16 cellular contexts compared by ENCODE assay signal in genomic region chr13:85431720-85432119, GRCh38.
DNase-seq lines count a peak whose midpoint lies in the region; ATAC-seq, FAIRE-seq and TF ChIP-seq lines count a peak whose summit lies in the region.
"Had no signal": no experiment of that assay in that cellular context is flagged by ENCODE, and none has a peak within 500 bp of the region (broad histone marks: within the 10 kb centered on the region; RNA-seq: fewer than 3 reads in every experiment).

No MANE protein-coding gene starts in this region.

- BruUV-seq in IMR-90 (replicated peaks; lab: Mats Ljungman, UMichigan): no TSS peak

- no peak for ATAC-seq in IMR-90 (ENCODE audit: low read depth)
- peak; percentile 19 for ATAC-seq in upper lobe of right lung
- ATAC-seq in CD4-positive, alpha-beta T cell (ENCODE audit: poor library complexity): no peak
- ATAC-seq: K562 had no signal

- H3K9me1 ChIP-seq in IMR-90 (ENCODE audit: insufficient read depth, low read length): no peaks in the 10 kb centered on the region

- dilution Hi-C loops in IMR-90 (cut with HindIII; ENCODE audit: low sequenced_read_pairs, unreplicated experiment): no loop called here

- H3K27me3 Mint-ChIP-seq in CD4-positive, alpha-beta T cell: no peaks in the 10 kb centered on the region
- H3K27me3 Mint-ChIP-seq: B cell; CD4-positive, CD25-positive, alpha-beta regulatory T cell had no signal

- no peak overlapping the region for H2AK5ac ChIP-seq in IMR-90 (ENCODE audit: low read depth, low read length)
- H2AK5ac ChIP-seq in H1 (ENCODE audit: low read depth, low read length): no peak overlapping the region
- H2AK5ac ChIP-seq in trophoblast cell (ENCODE audit: low read length): peak overlapping the region; percentile 66

- H4K20me1 ChIP-seq in IMR-90 (ENCODE audit: insufficient read depth, low read length) (no peaks in the 10 kb centered on the region), H1 (replicated peaks in 1 of 2; ENCODE audit: control insufficient read depth in 1 of 2, insufficient read depth in 2 of 2, low read length in 2 of 2) (no peaks in the 10 kb centered on the region)
- H4K20me1 ChIP-seq: BLaER1 treated with 17β-estradiol and CSF1 and Interleukin-3, amounts not matched to agents 10 nM and 100 nM had no signal

- H3K79me1 ChIP-seq in IMR-90 (ENCODE audit: low read depth in 1 of 2, low read length in 2 of 2) (no peaks in the 10 kb centered on the region), H1 (ENCODE audit: low read depth, low read length) (no peaks in the 10 kb centered on the region), trophoblast cell (ENCODE audit: low read length) (peaks cover 2% of the 10 kb centered on the region)

- no peak overlapping the region for H3K14ac ChIP-seq in IMR-90 (replicated peaks; ENCODE audit: low read depth, low read length)
- no peak overlapping the region for H3K14ac ChIP-seq in H1 (ENCODE audit: insufficient read length)
- H3K14ac ChIP-seq in trophoblast cell (ENCODE audit: low read length): peak overlapping the region; percentile 42

- H2AFZ ChIP-seq in IMR-90 (replicated peaks; ENCODE audit: low read length, poor library complexity): peak overlapping the region; percentile 63
- H2AFZ ChIP-seq in H1 (ENCODE audit: low read length): no peak overlapping the region
- H2AFZ ChIP-seq in trophoblast cell (ENCODE audit: insufficient read depth, low read length, poor library complexity): no peak overlapping the region

- no peak overlapping the region for H2AK9ac ChIP-seq in IMR-90 (replicated peaks; ENCODE audit: low read depth, low read length, poor library complexity)

- H3K27ac ChIP-seq in IMR-90 (ENCODE audit: insufficient read depth, low read length) (no peak overlapping the region), H1 (ENCODE audit: low read depth, low read length) (0 out of 2 replicates have a peak overlapping the region, but pooled peaks have one; percentile 34), trophoblast cell (ENCODE audit: low read depth, low read length) (no peak overlapping the region), upper lobe of right lung (no peak overlapping the region)
- H3K27ac ChIP-seq in CD4-positive, alpha-beta T cell (ENCODE audit: low read depth, low read length): no peak overlapping the region
- H3K27ac ChIP-seq: BLaER1 treated with 17β-estradiol and CSF1 and Interleukin-3, amounts not matched to agents 10 nM and 100 nM; HL-60 had no signal

- H3K4me3 Mint-ChIP-seq in CD4-positive, alpha-beta T cell: no peak overlapping the region
- H3K4me3 Mint-ChIP-seq: B cell; CD4-positive, CD25-positive, alpha-beta regulatory T cell; H9 had no signal

- no peaks in the 10 kb centered on the region for H3K23me2 ChIP-seq in H1 (ENCODE audit: low read depth, low read length)

- no peaks in the 10 kb centered on the region for H3K4me1 ChIP-seq in IMR-90 (ENCODE audit: control insufficient read depth, insufficient read depth, low read length)
- no peaks in the 10 kb centered on the region for H3K4me1 ChIP-seq in H1 (replicated peaks in 1 of 4; ENCODE audit: control insufficient read depth in 3 of 4, insufficient read depth in 4 of 4, low read length in 3 of 4)
- H3K4me1 ChIP-seq in trophoblast cell (ENCODE audit: control insufficient read depth in 1 of 2, insufficient read depth in 2 of 2, low read length in 2 of 2): no peaks in the 10 kb centered on the region
- no peaks in the 10 kb centered on the region for H3K4me1 ChIP-seq in upper lobe of right lung
- H3K4me1 ChIP-seq: BLaER1 treated with 17β-estradiol and CSF1 and Interleukin-3, amounts not matched to agents 10 nM and 100 nM had no signal

- CTCF ChIA-PET in IMR-90 (lab: Yijun Ruan, JAX) (no interaction called here), H1 (lab: Charles Lee; ENCODE audit: partially characterized antibody) (interaction anchor here (0.6 kb wide), 2 partner anchors 68 to 524 kb away, joined by 3 to 4 read pairs; no protein-coding TSS in a partner anchor)
- CTCF ChIA-PET in CD4-positive, alpha-beta T cell (lab: Charles Lee): no interaction called here

- H3K79me2 ChIP-seq in H1 (ENCODE audit: control insufficient read depth in 1 of 2, insufficient read depth in 2 of 2, low read length in 2 of 2): no peaks in the 10 kb centered on the region
- no peaks in the 10 kb centered on the region for H3K79me2 ChIP-seq in trophoblast cell (ENCODE audit: control insufficient read depth, insufficient read depth, low read length, poor library complexity)

- H2BK20ac ChIP-seq in IMR-90 (ENCODE audit: low read depth, low read length): no peak overlapping the region
- no peak overlapping the region for H2BK20ac ChIP-seq in H1 (ENCODE audit: low read length)

- no peaks in the 10 kb centered on the region for H3K27me3 ChIP-seq in IMR-90 (ENCODE audit: control insufficient read depth, insufficient read depth, low read length)
- H3K27me3 ChIP-seq in H1 (replicated peaks in 1 of 4; ENCODE audit: control insufficient read depth in 3 of 4, extremely low read depth in 1 of 4, insufficient read depth in 3 of 4, low read length in 3 of 4): no peaks in the 10 kb centered on the region
- H3K27me3 ChIP-seq in trophoblast cell (ENCODE audit: insufficient read depth, low read length): no peaks in the 10 kb centered on the region
- H3K27me3 ChIP-seq in upper lobe of right lung: no peaks in the 10 kb centered on the region
- H3K27me3 ChIP-seq in CD4-positive, alpha-beta T cell (ENCODE audit: control insufficient read depth, insufficient read depth, low read length): no peaks in the 10 kb centered on the region
- H3K27me3 ChIP-seq: BLaER1 treated with 17β-estradiol and CSF1 and Interleukin-3, amounts not matched to agents 10 nM and 100 nM had no signal

- no peaks in the 10 kb centered on the region for H3K9me3 Mint-ChIP-seq in CD4-positive, alpha-beta T cell
- H3K9me3 Mint-ChIP-seq: H9 had no signal

- H4K5ac ChIP-seq in IMR-90 (ENCODE audit: low read depth, low read length): no peak overlapping the region
- no peak overlapping the region for H4K5ac ChIP-seq in H1 (ENCODE audit: insufficient read length, low read depth, low read length)

- POLR2A ChIA-PET in IMR-90 (lab: Charles Lee; ENCODE audit: unreplicated experiment) (no interaction called here), H1 (lab: Charles Lee; ENCODE audit: partially characterized antibody) (no interaction called here)
- POLR2A ChIA-PET in CD4-positive, alpha-beta T cell (lab: Charles Lee): no interaction called here

- no peak for TF ChIP-seq POLR2A in IMR-90 (IDR thresholded peaks at IDR 0.05; ENCODE audit: low read depth, low read length)
- no peak for TF ChIP-seq POLR2A in H1 (IDR thresholded peaks at IDR 0.05; ENCODE audit: control extremely low read depth in 1 of 2, low read depth in 2 of 2, low read length in 2 of 2)

- H4K91ac ChIP-seq in IMR-90 (ENCODE audit: insufficient read depth, low read depth, low read length): no peak overlapping the region
- no peak overlapping the region for H4K91ac ChIP-seq in H1 (replicated peaks; ENCODE audit: insufficient read length, low read length)
- H4K91ac ChIP-seq in trophoblast cell (ENCODE audit: low read depth, low read length): peak overlapping the region; percentile 53

- no peaks in the 10 kb centered on the region for H3K4me1 Mint-ChIP-seq in CD4-positive, alpha-beta T cell (ENCODE audit: low read depth)
- H3K4me1 Mint-ChIP-seq: B cell; CD4-positive, CD25-positive, alpha-beta regulatory T cell; H9 had no signal

- H3K4ac ChIP-seq in IMR-90 (ENCODE audit: low read depth, low read length) (no peak overlapping the region), H1 (replicated peaks; ENCODE audit: insufficient read length, low read depth, low read length) (no peak overlapping the region), trophoblast cell (ENCODE audit: low read depth, low read length) (no peak overlapping the region)

- TF ChIP-seq RAD21 in IMR-90 (IDR thresholded peaks at IDR 0.05; ENCODE audit: low read length) (no peak), H1 (IDR thresholded peaks at IDR 0.05 in 1 of 2, conservative IDR thresholded peaks at IDR 0.05 in 1 of 2; ENCODE audit: low read depth in 2 of 2, low read length in 2 of 2) (no peak)

- H3K4me3 ChIP-seq in IMR-90 (ENCODE audit: insufficient read depth, low read depth, low read length) (no peak overlapping the region), H1 (ENCODE audit: extremely low read depth in 1 of 4, insufficient read depth in 2 of 4, low read depth in 3 of 4, low read length in 4 of 4) (no peak overlapping the region), trophoblast cell (ENCODE audit: low read depth, low read length) (no peak overlapping the region), upper lobe of right lung (no peak overlapping the region)
- H3K4me3 ChIP-seq: BLaER1 treated with 17β-estradiol and CSF1 and Interleukin-3, amounts not matched to agents 10 nM and 100 nM; K562 had no signal

- H2BK120ac ChIP-seq in IMR-90 (ENCODE audit: low read depth, low read length) (no peak overlapping the region), H1 (replicated peaks; ENCODE audit: low read depth, low read length) (no peak overlapping the region), trophoblast cell (ENCODE audit: insufficient read depth, low read length, poor library complexity) (no peak overlapping the region)

- no peak for FAIRE-seq in H1 (lab: Jason Lieb, UNC)
- FAIRE-seq: K562 had no signal

- H4K12ac ChIP-seq in trophoblast cell (ENCODE audit: low read depth, low read length): no peak overlapping the region

- H2BK5ac ChIP-seq in IMR-90 (ENCODE audit: low read depth, low read length, poor library complexity, severe bottlenecking): no peak overlapping the region
- no peak overlapping the region for H2BK5ac ChIP-seq in H1 (ENCODE audit: low read depth, low read length)
- H2BK5ac ChIP-seq in trophoblast cell (ENCODE audit: low read depth, low read length, poor library complexity): peak overlapping the region; percentile 47

- no peaks in the 10 kb centered on the region for H3K36me3 ChIP-seq in IMR-90 (ENCODE audit: control insufficient read depth, insufficient read depth, low read length)
- no peaks in the 10 kb centered on the region for H3K36me3 ChIP-seq in H1 (ENCODE audit: control insufficient read depth in 2 of 4, insufficient read depth in 4 of 4, low read length in 3 of 4)
- H3K36me3 ChIP-seq in trophoblast cell (ENCODE audit: control insufficient read depth in 1 of 2, insufficient read depth in 2 of 2, low read length in 2 of 2): no peaks in the 10 kb centered on the region
- no peaks in the 10 kb centered on the region for H3K36me3 ChIP-seq in upper lobe of right lung

- H3K23ac ChIP-seq in IMR-90 (ENCODE audit: low read depth, low read length): no peak overlapping the region
- H3K23ac ChIP-seq in H1 (ENCODE audit: insufficient read length): no peak overlapping the region
- no peak overlapping the region for H3K23ac ChIP-seq in trophoblast cell (ENCODE audit: low read length)

- H3K56ac ChIP-seq in IMR-90 (ENCODE audit: extremely low read depth, insufficient read depth, low read length) (no peak overlapping the region), H1 (replicated peaks; ENCODE audit: insufficient read length, low read depth, low read length) (no peak overlapping the region)

- in situ Hi-C loops in IMR-90 (cut with MboI; ENCODE audit: low sequenced_read_pairs): no loop called here

- DNase-seq in IMR-90 (no peak), H1 (ENCODE audit: low read depth in 1 of 2, low spot score in 2 of 2) (no peak), trophoblast cell (no peak), upper lobe of right lung (no peak), D341Med (ENCODE audit: low spot score) (no peak), SK-N-DZ (ENCODE audit: low spot score) (no peak)
- DNase-seq in CD4-positive, alpha-beta T cell: no peak
- DNase-seq: CD4-positive, CD25-positive, alpha-beta regulatory T cell; DMS79 treated with DMSO at 0.1 percent for 48 hours; GF-D8; GOT3; H9 had no signal

- no peaks in the 10 kb centered on the region for H3K9me3 ChIP-seq in IMR-90 (ENCODE audit: control insufficient read depth, insufficient read depth, low read length)
- no peaks in the 10 kb centered on the region; a peak in 1 of 4 replicates for H3K9me3 ChIP-seq in H1 (ENCODE audit: insufficient read depth in 2 of 2, low read depth in 1 of 2, low read length in 1 of 2)
- peaks cover 8% of the 10 kb centered on the region for H3K9me3 ChIP-seq in trophoblast cell (ENCODE audit: insufficient read depth, low read depth, low read length)
- no peaks in the 10 kb centered on the region for H3K9me3 ChIP-seq in upper lobe of right lung
- no peaks in the 10 kb centered on the region for H3K9me3 ChIP-seq in CD4-positive, alpha-beta T cell (ENCODE audit: control insufficient read depth, low read length)

- H3K27ac Mint-ChIP-seq in CD4-positive, alpha-beta T cell: no peak overlapping the region
- H3K27ac Mint-ChIP-seq: B cell; CD4-positive, CD25-positive, alpha-beta regulatory T cell; H9 had no signal

- TF ChIP-seq CTCF in IMR-90 (conservative IDR thresholded peaks at IDR 0.05; ENCODE audit: low read depth, low read length) (no peak), H1 (IDR thresholded peaks at IDR 0.05; ENCODE audit: control extremely low read depth in 1 of 3, insufficient read depth in 1 of 3, low read depth in 1 of 3, low read length in 3 of 3) (no peak), upper lobe of right lung (IDR thresholded peaks at IDR 0.05) (no peak)
- no peak for TF ChIP-seq CTCF in CD4-positive, alpha-beta T cell (IDR thresholded peaks at IDR 0.05)

- intact Hi-C loops in IMR-90 (cut with micrococcal nuclease): no loop called here
- intact Hi-C loops in upper lobe of right lung (cut with DNase I): no loop called here
- intact Hi-C loops in CD4-positive, alpha-beta T cell (cut with DNase I, micrococcal nuclease): no loop called here

- no peak overlapping the region for H2BK15ac ChIP-seq in IMR-90 (ENCODE audit: low read depth, low read length)
- no peak overlapping the region for H2BK15ac ChIP-seq in H1 (ENCODE audit: low read length)

- H3K9ac ChIP-seq in IMR-90 (ENCODE audit: low read depth, low read length): no peak overlapping the region
- no peak overlapping the region for H3K9ac ChIP-seq in H1 (replicated peaks in 1 of 4; ENCODE audit: extremely low read depth in 1 of 4, low read depth in 3 of 4, low read length in 3 of 4)
- H3K9ac ChIP-seq in trophoblast cell (ENCODE audit: low read length): no peak overlapping the region
- H3K9ac ChIP-seq: BLaER1 treated with 17β-estradiol and CSF1 and Interleukin-3, amounts not matched to agents 10 nM and 100 nM had no signal

- H3K4me2 ChIP-seq in IMR-90 (ENCODE audit: low read depth, low read length) (no peak overlapping the region), H1 (ENCODE audit: insufficient read depth in 1 of 2, low read depth in 2 of 2, low read length in 2 of 2) (no peak overlapping the region), trophoblast cell (ENCODE audit: low read length) (no peak overlapping the region)
- H3K4me2 ChIP-seq: BLaER1 treated with 17β-estradiol and CSF1 and Interleukin-3, amounts not matched to agents 10 nM and 100 nM had no signal

- no peak overlapping the region for H3K18ac ChIP-seq in IMR-90 (ENCODE audit: low read depth, low read length)
- no peak overlapping the region for H3K18ac ChIP-seq in H1 (ENCODE audit: extremely low read depth, low read length)
- no peak overlapping the region for H3K18ac ChIP-seq in trophoblast cell (ENCODE audit: low read length)

- TF ChIP-seq EP300 in H1 (IDR thresholded peaks at IDR 0.05; ENCODE audit: borderline replicate concordance in 1 of 2, low read depth in 2 of 2, low read length in 2 of 2): no peak

- WGBS in IMR-90 (ENCODE audit: extremely low coverage in 2 of 2, insufficient read length in 1 of 2), 2 experiments: 94% methylated on average over 3 of the region's 9 CpGs; no CpG with 5 or more reads in 1 of the 2 experiments
- WGBS in H1 (ENCODE audit: extremely low coverage in 1 of 2, insufficient coverage in 1 of 2, insufficient read length in 1 of 2, insufficient replicate concordance in 2 of 2, low coverage in 1 of 2, low lambda C conversion rate in 2 of 2, missing lambda C conversion rate in 1 of 2), 2 experiments: 94% methylated on average over 8 of the region's 9 CpGs; no CpG with 5 or more reads in 1 of the 2 experiments
- no CpG with 5 or more reads among the region's 9 CpGs for WGBS in trophoblast cell (ENCODE audit: extremely low coverage, insufficient coverage, insufficient read length)

- H2BK12ac ChIP-seq in H1 (ENCODE audit: low read depth, low read length) (no peak overlapping the region), trophoblast cell (ENCODE audit: low read length) (peak overlapping the region; percentile 69)

- H4K8ac ChIP-seq in IMR-90 (ENCODE audit: low read depth in 2 of 2, low read length in 2 of 2) (no peak overlapping the region), H1 (ENCODE audit: extremely low read depth, insufficient read depth, low read length) (no peak overlapping the region), trophoblast cell (ENCODE audit: low read depth, low read length) (peak overlapping the region; percentile 28)

- H3K36me3 Mint-ChIP-seq in CD4-positive, alpha-beta T cell (ENCODE audit: low read depth): no peaks in the 10 kb centered on the region
- H3K36me3 Mint-ChIP-seq: CD4-positive, CD25-positive, alpha-beta regulatory T cell had no signal
